25 cellular contexts compared by ENCODE assay signal in the genomic region with DNA sequence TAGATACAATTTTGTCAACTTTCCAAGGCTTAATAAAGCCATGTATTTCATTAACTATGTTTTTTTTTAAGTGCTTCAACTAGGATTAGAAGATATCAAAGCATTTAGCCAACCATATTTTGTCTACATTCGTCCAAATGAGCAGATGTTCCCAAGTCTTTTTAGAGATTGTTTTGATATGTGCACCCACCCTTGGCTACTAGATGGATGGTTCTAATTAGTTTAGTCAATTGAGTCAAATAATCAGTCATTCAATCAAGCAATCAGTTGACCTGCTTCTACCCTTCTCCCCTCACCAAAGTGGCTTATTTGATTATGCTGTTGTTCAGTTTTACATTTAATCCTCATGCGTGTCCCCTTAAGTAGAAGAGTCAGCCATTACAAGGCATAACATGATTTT.
A peak's percentile ranks its signal among the peaks of the same experiment; 100 is the strongest.
DNase-seq lines count a peak whose midpoint lies in the region; ATAC-seq, FAIRE-seq and TF ChIP-seq lines count a peak whose summit lies in the region.
"Had no signal": no experiment of that assay in that cellular context is flagged by ENCODE, and none has a peak within 500 bp of the region (broad histone marks: within the 10 kb centered on the region; RNA-seq: fewer than 3 reads in every experiment).

No MANE protein-coding gene starts in this region.

- H3K4me3 ChIP-seq in pancreas, result no peak overlapping the region
- H3K4me3 ChIP-seq: BLaER1, GM23248 had no signal

- no peak for FAIRE-seq in pancreas (lab: Jason Lieb, UNC)
- FAIRE-seq: A204.1, GM12891, GM18507, H1 had no signal

- no peaks in the 10 kb centered on the region for H3K9me3 ChIP-seq in pancreas
- H3K9me3 ChIP-seq: BLaER1, Caco-2 had no signal

- WGBS in pancreas, 2 donors, result 53 to 63% methylated on average over 2 of the region's 2 CpGs

- ATAC-seq in SK-N-SH treated with all-trans-retinoic acid at 6 μM for 48 hours (no peak), pancreas (no peak)
- ATAC-seq in activated naive CD8-positive, alpha-beta T cell treated with anti-CD3 and anti-CD28 coated beads, Interleukin-2, amount 50 U/mL, for 24 hours, result no peak
- ATAC-seq: CD8-positive, alpha-beta T cell had no signal

- no peaks in the 10 kb centered on the region for H3K36me3 ChIP-seq in pancreas
- H3K36me3 ChIP-seq: BLaER1 had no signal

- H3K4me3 Mint-ChIP-seq in activated naive CD8-positive, alpha-beta T cell treated with anti-CD3 and anti-CD28 coated beads, Interleukin-2, amount 50 U/mL, for 24 hours, result no peak overlapping the region
- H3K4me3 Mint-ChIP-seq: B cell; CD4-positive, CD25-positive, alpha-beta regulatory T cell; CD8-positive, alpha-beta T cell had no signal

- H3K27ac ChIP-seq in pancreas, result no peak overlapping the region
- H3K27ac ChIP-seq: 22Rv1, BLaER1, C4-2B, GM23248 had no signal

- H3K36me3 Mint-ChIP-seq in activated naive CD8-positive, alpha-beta T cell treated with anti-CD3 and anti-CD28 coated beads, Interleukin-2, amount 50 U/mL, for 24 hours (ENCODE audit: low read depth), result no peaks in the 10 kb centered on the region
- H3K36me3 Mint-ChIP-seq: CD4-positive, CD25-positive, alpha-beta regulatory T cell; CD8-positive, alpha-beta T cell had no signal

- DNase-seq in NCI-H2171 treated with DMSO at 0.1 percent for 48 hours (lab: John Stamatoyannopoulos, UW) (peak; percentile 50), NCI-H2171 (lab: John Stamatoyannopoulos, UW) (no peak), NCI-H1694 (lab: John Stamatoyannopoulos, UW) (peak; percentile 1), NCI-H82 treated with DMSO at 0.1 percent for 48 hours (lab: John Stamatoyannopoulos, UW; ENCODE audit: unreplicated experiment) (peak; percentile 56), pancreas (no peak), erythroblast (lab: John Stamatoyannopoulos, UW) (no peak)
- no peak for DNase-seq in activated naive CD8-positive, alpha-beta T cell treated with anti-CD3 and anti-CD28 coated beads, Interleukin-2, amount 50 U/mL, for 24 hours
- DNase-seq: Caco-2; CD4-positive, CD25-positive, alpha-beta regulatory T cell; CD8-positive, alpha-beta T cell; DMS53; DMS79 treated with DMSO at 0.1 percent for 48 hours; GF-D8; GM23248; H7; HCEC 1CT had no signal

- H3K9me3 Mint-ChIP-seq in activated naive CD8-positive, alpha-beta T cell treated with anti-CD3 and anti-CD28 coated beads, Interleukin-2, amount 50 U/mL, for 24 hours, result peaks cover 4% of the 10 kb centered on the region

- H3K27ac Mint-ChIP-seq in activated naive CD8-positive, alpha-beta T cell treated with anti-CD3 and anti-CD28 coated beads, Interleukin-2, amount 50 U/mL, for 24 hours, result no peak overlapping the region
- H3K27ac Mint-ChIP-seq: B cell; CD4-positive, CD25-positive, alpha-beta regulatory T cell; CD8-positive, alpha-beta T cell had no signal

- no peak for TF ChIP-seq CTCF in pancreas (IDR thresholded peaks at IDR 0.05)

- H3K4me1 Mint-ChIP-seq in activated naive CD8-positive, alpha-beta T cell treated with anti-CD3 and anti-CD28 coated beads, Interleukin-2, amount 50 U/mL, for 24 hours, result no peaks in the 10 kb centered on the region
- H3K4me1 Mint-ChIP-seq: B cell; CD4-positive, CD25-positive, alpha-beta regulatory T cell had no signal

- no peaks in the 10 kb centered on the region for H3K4me1 ChIP-seq in pancreas
- H3K4me1 ChIP-seq: BLaER1, Caco-2 had no signal

- intact Hi-C loops in pancreas (cut with DNase I), result no loop called here

- no peaks in the 10 kb centered on the region for H3K27me3 ChIP-seq in pancreas
- H3K27me3 ChIP-seq: BLaER1 had no signal

- H3K27me3 Mint-ChIP-seq in activated naive CD8-positive, alpha-beta T cell treated with anti-CD3 and anti-CD28 coated beads, Interleukin-2, amount 50 U/mL, for 24 hours, result peaks cover 10% of the 10 kb centered on the region
- H3K27me3 Mint-ChIP-seq: CD4-positive, CD25-positive, alpha-beta regulatory T cell had no signal

- TF ChIP-seq POLR2A in erythroblast (IDR thresholded peaks at IDR 0.05; ENCODE audit: low read length), result no peak

TF ChIP-seq in SK-N-SH treated with all-trans-retinoic acid at 6 μM for 48 hours, 23 proteins besides CTCF, POLR2A, EP300 and RAD21:
- no peak for TF ChIP-seq ARNTL (CRISPR knock-in tag; IDR thresholded peaks at IDR 0.05; ENCODE audit: borderline replicate concordance, low read depth)
- TF ChIP-seq, protein P1, sequence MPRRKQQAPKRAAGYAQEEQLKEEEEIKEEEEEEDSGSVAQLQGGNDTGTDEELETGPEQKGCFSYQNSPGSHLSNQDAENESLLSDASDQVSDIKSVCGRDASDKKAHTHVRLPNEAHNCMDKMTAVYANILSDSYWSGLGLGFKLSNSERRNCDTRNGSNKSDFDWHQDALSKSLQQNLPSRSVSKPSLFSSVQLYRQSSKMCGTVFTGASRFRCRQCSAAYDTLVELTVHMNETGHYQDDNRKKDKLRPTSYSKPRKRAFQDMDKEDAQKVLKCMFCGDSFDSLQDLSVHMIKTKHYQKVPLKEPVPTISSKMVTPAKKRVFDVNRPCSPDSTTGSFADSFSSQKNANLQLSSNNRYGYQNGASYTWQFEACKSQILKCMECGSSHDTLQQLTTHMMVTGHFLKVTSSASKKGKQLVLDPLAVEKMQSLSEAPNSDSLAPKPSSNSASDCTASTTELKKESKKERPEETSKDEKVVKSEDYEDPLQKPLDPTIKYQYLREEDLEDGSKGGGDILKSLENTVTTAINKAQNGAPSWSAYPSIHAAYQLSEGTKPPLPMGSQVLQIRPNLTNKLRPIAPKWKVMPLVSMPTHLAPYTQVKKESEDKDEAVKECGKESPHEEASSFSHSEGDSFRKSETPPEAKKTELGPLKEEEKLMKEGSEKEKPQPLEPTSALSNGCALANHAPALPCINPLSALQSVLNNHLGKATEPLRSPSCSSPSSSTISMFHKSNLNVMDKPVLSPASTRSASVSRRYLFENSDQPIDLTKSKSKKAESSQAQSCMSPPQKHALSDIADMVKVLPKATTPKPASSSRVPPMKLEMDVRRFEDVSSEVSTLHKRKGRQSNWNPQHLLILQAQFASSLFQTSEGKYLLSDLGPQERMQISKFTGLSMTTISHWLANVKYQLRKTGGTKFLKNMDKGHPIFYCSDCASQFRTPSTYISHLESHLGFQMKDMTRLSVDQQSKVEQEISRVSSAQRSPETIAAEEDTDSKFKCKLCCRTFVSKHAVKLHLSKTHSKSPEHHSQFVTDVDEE (CRISPR knock-in tag; IDR thresholded peaks at IDR 0.05), result peak; percentile 84; the same call in 1 of the 2 replicates
- TF ChIP-seq SNAI2 (CRISPR knock-in tag; IDR thresholded peaks at IDR 0.05), result no peak
- TF ChIP-seq TCF4 (CRISPR knock-in tag; IDR thresholded peaks at IDR 0.05; ENCODE audit: borderline replicate concordance), result peak; percentile 82

Comparison
In these comparisons a context has a peak if more than half of its experiments do, and no peak if none do; other contexts are left out.
1. DNase-seq: peak in NCI-H2171 treated with DMSO at 0.1 percent for 48 hours (single experiment), NCI-H1694 (single experiment) and NCI-H82 treated with DMSO at 0.1 percent for 48 hours (single experiment); none in NCI-H2171 (single experiment), activated naive CD8-positive, alpha-beta T cell treated with anti-CD3 and anti-CD28 coated beads, Interleukin-2, amount 50 U/mL, for 24 hours (single experiment), pancreas (0 of 6) and erythroblast (0 of 2).